In genomic region chr5:146877783-146878470, GRCh38 we compare ENCODE assay signal across 8 cellular contexts. TPM values are rescaled to one million over a fixed set of nuclear protein-coding genes. Genes with fewer than 3 reads are reported as not detected.
DNase-seq lines count a peak whose midpoint lies in the region; ATAC-seq and TF ChIP-seq lines count a peak whose summit lies in the region.

No MANE protein-coding gene starts in this region.

- ATAC-seq in IMR-90 (ENCODE audit: low read depth): peak; percentile 35; the same call in 1 of the 2 replicates

- no peaks in the 10 kb centered on the region for H4K20me1 ChIP-seq in IMR-90 (ENCODE audit: insufficient read depth, low read length)

- H3K4me1 ChIP-seq in IMR-90 (ENCODE audit: control insufficient read depth, insufficient read depth, low read length): no peaks in the 10 kb centered on the region

- no peak overlapping the region for H3K4me3 ChIP-seq in IMR-90 (ENCODE audit: insufficient read depth, low read depth, low read length)

- peak overlapping the region; percentile 91 for H3K4me3 Mint-ChIP-seq in glutamatergic neuron (ENCODE audit: unreplicated experiment)

- H2BK5ac ChIP-seq in IMR-90 (ENCODE audit: low read depth, low read length, poor library complexity, severe bottlenecking): no peak overlapping the region

- H2BK120ac ChIP-seq in IMR-90 (ENCODE audit: low read depth, low read length): no peak overlapping the region

- POLR2A ChIA-PET in IMR-90 (lab: Charles Lee; ENCODE audit: unreplicated experiment): no interaction called here

- no peak overlapping the region for H2AK5ac ChIP-seq in IMR-90 (ENCODE audit: low read depth, low read length)

- no peak overlapping the region for H3K9ac ChIP-seq in IMR-90 (ENCODE audit: low read depth, low read length)

- H3K23ac ChIP-seq in IMR-90 (ENCODE audit: low read depth, low read length): no peak overlapping the region

- in situ Hi-C loops in GM13976 (cut with MboI; ENCODE audit: low sequenced_read_pairs, unreplicated experiment) (no loop called here), IMR-90 (cut with MboI; ENCODE audit: low sequenced_read_pairs) (no loop called here)

- H3K27ac ChIP-seq in IMR-90 (ENCODE audit: insufficient read depth, low read length): no peak overlapping the region

- 6% methylated on average over 24 of the region's 58 CpGs; no CpG with 5 or more reads in 1 of the 2 experiments for WGBS in IMR-90 (ENCODE audit: extremely low coverage in 2 of 2, insufficient read length in 1 of 2), 2 experiments

- no peak overlapping the region for H2AK9ac ChIP-seq in IMR-90 (replicated peaks; ENCODE audit: low read depth, low read length, poor library complexity)

- no peak for TF ChIP-seq CTCF in GM13976 (IDR thresholded peaks at IDR 0.05; ENCODE audit: borderline replicate concordance, control extremely low read depth, extremely low read depth, insufficient read depth, missing control alignments)
- no peak for TF ChIP-seq CTCF in IMR-90 (conservative IDR thresholded peaks at IDR 0.05; ENCODE audit: low read depth, low read length)
- TF ChIP-seq CTCF in glutamatergic neuron (IDR thresholded peaks at IDR 0.05; ENCODE audit: partially characterized antibody, unreplicated experiment): no peak

- peak overlapping the region; percentile 65 for H3K4me2 ChIP-seq in IMR-90 (ENCODE audit: low read depth, low read length)

- H3K36me3 Mint-ChIP-seq in glutamatergic neuron (ENCODE audit: unreplicated experiment): no peaks in the 10 kb centered on the region

- no peaks in the 10 kb centered on the region for H3K9me1 ChIP-seq in IMR-90 (ENCODE audit: insufficient read depth, low read length)

- H3K27me3 Mint-ChIP-seq in glutamatergic neuron (ENCODE audit: unreplicated experiment): peaks cover 8% of the 10 kb centered on the region

- intact Hi-C loops in IMR-90 (cut with micrococcal nuclease): no loop called here

- no peak overlapping the region for H3K27ac Mint-ChIP-seq in glutamatergic neuron (ENCODE audit: unreplicated experiment)

- H2AFZ ChIP-seq in IMR-90 (replicated peaks; ENCODE audit: low read length, poor library complexity): peak overlapping the region; percentile 59

- no peaks in the 10 kb centered on the region for H3K79me1 ChIP-seq in IMR-90 (ENCODE audit: low read depth in 1 of 2, low read length in 2 of 2)

- H3K9me3 ChIP-seq in IMR-90 (ENCODE audit: control insufficient read depth, insufficient read depth, low read length): no peaks in the 10 kb centered on the region

- no peak overlapping the region for H3K18ac ChIP-seq in IMR-90 (ENCODE audit: low read depth, low read length)

- H3K14ac ChIP-seq in IMR-90 (replicated peaks; ENCODE audit: low read depth, low read length): no peak overlapping the region

- H3K4me1 Mint-ChIP-seq in glutamatergic neuron (ENCODE audit: low read depth, unreplicated experiment): no peaks in the 10 kb centered on the region

- TF ChIP-seq POLR2A in IMR-90 (IDR thresholded peaks at IDR 0.05; ENCODE audit: low read depth, low read length): no peak

- dilution Hi-C loops in IMR-90 (cut with HindIII; ENCODE audit: low sequenced_read_pairs, unreplicated experiment): no loop called here

- no peaks in the 10 kb centered on the region for H3K9me3 Mint-ChIP-seq in glutamatergic neuron (ENCODE audit: unreplicated experiment)

- H3K27me3 ChIP-seq in IMR-90 (ENCODE audit: control insufficient read depth, insufficient read depth, low read length): peaks cover 11% of the 10 kb centered on the region

- BruUV-seq in IMR-90 (replicated peaks; lab: Mats Ljungman, UMichigan): no TSS peak

- CTCF ChIA-PET in IMR-90 (lab: Yijun Ruan, JAX): no interaction called here

- H4K91ac ChIP-seq in IMR-90 (ENCODE audit: insufficient read depth, low read depth, low read length): no peak overlapping the region

- H3K4ac ChIP-seq in IMR-90 (ENCODE audit: low read depth, low read length): no peak overlapping the region

- no peaks in the 10 kb centered on the region for H3K36me3 ChIP-seq in IMR-90 (ENCODE audit: control insufficient read depth, insufficient read depth, low read length)

- H2BK15ac ChIP-seq in IMR-90 (ENCODE audit: low read depth, low read length): no peak overlapping the region

- DNase-seq in GM13976 (ENCODE audit: low spot score) (peak; percentile 37), IMR-90 (no peak), glutamatergic neuron (peak; percentile 62), occipital lobe (lab: John Stamatoyannopoulos, UW) (peak; percentile 67), DMS114 treated with DMSO at 0.1 percent for 48 hours (lab: John Stamatoyannopoulos, UW; ENCODE audit: unreplicated experiment) (no peak), mesenteric fat pad (ENCODE audit: low spot score) (no peak), HK-2 (ENCODE audit: unreplicated experiment) (no peak)
- DNase-seq in activated effector memory CD4-positive, alpha-beta T cell treated with anti-CD3 and anti-CD28 coated beads, Interleukin-2, amount 50 U/mL, for 16 hours: peak; percentile 62

- no peak overlapping the region for H4K8ac ChIP-seq in IMR-90 (ENCODE audit: low read depth in 2 of 2, low read length in 2 of 2)

- no peak overlapping the region for H3K56ac ChIP-seq in IMR-90 (ENCODE audit: extremely low read depth, insufficient read depth, low read length)

- H4K5ac ChIP-seq in IMR-90 (ENCODE audit: low read depth, low read length): no peak overlapping the region

- no peak for TF ChIP-seq RAD21 in IMR-90 (IDR thresholded peaks at IDR 0.05; ENCODE audit: low read length)

- no peak overlapping the region for H2BK20ac ChIP-seq in IMR-90 (ENCODE audit: low read depth, low read length)

TF ChIP-seq in IMR-90, 13 proteins besides CTCF, POLR2A, EP300 and RAD21:
- TF ChIP-seq MAZ (IDR thresholded peaks at IDR 0.05; ENCODE audit: borderline replicate concordance, low read depth, low read length) (no peak), CEBPB (IDR thresholded peaks at IDR 0.05; ENCODE audit: low read depth, low read length) (no peak), CHD1 (IDR thresholded peaks at IDR 0.05; ENCODE audit: low read depth, low read length) (no peak), SMC3 (IDR thresholded peaks at IDR 0.05; ENCODE audit: low read depth, low read length) (no peak), MAFK (IDR thresholded peaks at IDR 0.05; ENCODE audit: low read depth, low read length) (no peak), RCOR1 (IDR thresholded peaks at IDR 0.05; ENCODE audit: insufficient replicate concordance, low read length) (no peak), NFE2L2 (IDR thresholded peaks at IDR 0.05; ENCODE audit: low read depth, low read length) (no peak), BHLHE40 (IDR thresholded peaks at IDR 0.05; ENCODE audit: low read depth, low read length) (no peak), FOS (IDR thresholded peaks at IDR 0.05; ENCODE audit: low read depth, low read length) (no peak), ELK1 (IDR thresholded peaks at IDR 0.05; ENCODE audit: borderline replicate concordance, low read depth, low read length) (no peak), RFX5 (IDR thresholded peaks at IDR 0.05; ENCODE audit: low read depth, low read length) (no peak), MXI1 (IDR thresholded peaks at IDR 0.05; ENCODE audit: borderline replicate concordance, low read depth, low read length) (no peak)
- TF ChIP-seq, protein P1, sequence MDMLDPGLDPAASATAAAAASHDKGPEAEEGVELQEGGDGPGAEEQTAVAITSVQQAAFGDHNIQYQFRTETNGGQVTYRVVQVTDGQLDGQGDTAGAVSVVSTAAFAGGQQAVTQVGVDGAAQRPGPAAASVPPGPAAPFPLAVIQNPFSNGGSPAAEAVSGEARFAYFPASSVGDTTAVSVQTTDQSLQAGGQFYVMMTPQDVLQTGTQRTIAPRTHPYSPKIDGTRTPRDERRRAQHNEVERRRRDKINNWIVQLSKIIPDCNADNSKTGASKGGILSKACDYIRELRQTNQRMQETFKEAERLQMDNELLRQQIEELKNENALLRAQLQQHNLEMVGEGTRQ (IDR thresholded peaks at IDR 0.05; ENCODE audit: low read depth, low read length): no peak

RNA-seq across cellular contexts. Expression of gene PPP2R2B, which starts 0.6 kb away (rescaled TPM):
- total RNA-seq in IMR-90 (2012; rRNA removed) (not detected in 2 replicates), glutamatergic neuron (ENCODE audit: unreplicated experiment) (11.4 TPM), occipital lobe (141 TPM), mesenteric fat pad (0.29 TPM)
- polyA plus RNA-seq in IMR-90 (2012; rRNA removed): not detected in 2 replicates
- polyA plus RNA-seq in IMR-90 (2012; cell fraction: cytosol; rRNA removed): not detected in 2 replicates
- polyA plus RNA-seq in IMR-90 (2012; cell fraction: nucleus; rRNA removed; ENCODE audit: low replicate concordance): not detected in 2 replicates

Comparison
In these comparisons a context has a peak if more than half of its experiments do, and no peak if none do; other contexts are left out.
1. DNase-seq: peak in GM13976 (single experiment), activated effector memory CD4-positive, alpha-beta T cell treated with anti-CD3 and anti-CD28 coated beads, Interleukin-2, amount 50 U/mL, for 16 hours (single experiment), glutamatergic neuron (single experiment) and occipital lobe (single experiment); none in IMR-90 (single experiment), DMS114 treated with DMSO at 0.1 percent for 48 hours (single experiment), mesenteric fat pad (single experiment) and HK-2 (single experiment).
2. RNA of gene PPP2R2B, which starts 0.6 kb away (total RNA-seq): 141 TPM in occipital lobe (single experiment); 11.4 TPM in glutamatergic neuron (single experiment), 0.29 TPM in mesenteric fat pad (single experiment) and not detected in IMR-90; every median in the first group is over 10 times any median in the second.